Comparison of ENCODE assay signal across 8 cellular contexts in the genomic region with DNA sequence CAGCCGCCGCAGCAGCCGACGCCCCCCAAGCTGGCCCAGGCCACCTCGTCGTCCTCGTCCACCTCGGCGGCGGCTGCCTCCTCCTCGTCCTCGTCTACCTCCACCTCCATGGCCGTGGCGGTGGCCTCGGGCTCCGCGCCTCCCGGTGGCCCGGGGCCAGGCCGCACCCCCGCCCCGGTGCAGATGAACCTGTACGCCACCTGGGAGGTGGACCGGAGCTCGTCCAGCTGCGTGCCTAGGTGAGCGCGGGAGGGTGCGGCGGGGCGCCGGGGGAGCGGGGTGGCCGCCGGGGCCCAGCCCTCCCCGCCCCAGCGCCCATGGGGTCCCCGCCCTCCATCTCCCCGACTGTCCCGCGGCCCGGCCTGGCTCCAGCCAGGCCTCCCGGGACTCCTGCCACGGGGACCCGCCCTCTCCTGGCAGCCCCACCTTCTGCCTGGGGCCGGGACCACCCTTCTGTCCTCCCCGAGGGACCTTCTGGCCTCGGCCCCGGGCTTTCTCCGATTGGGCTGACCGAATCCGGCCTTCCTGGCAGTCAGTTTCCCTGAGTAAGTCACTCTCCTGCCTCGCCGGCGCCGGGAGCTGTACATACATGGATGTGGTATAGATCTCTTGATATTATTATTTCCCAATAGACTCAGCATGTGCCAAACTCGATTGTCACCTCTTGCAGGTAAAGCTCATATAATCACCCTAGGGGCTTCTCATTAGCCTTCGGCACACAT. TPM values are rescaled to one million over a fixed set of nuclear protein-coding genes. Genes with fewer than 3 reads are reported as not detected.
A peak's percentile ranks its signal among the peaks of the same experiment; 100 is the strongest.
DNase-seq lines count a peak whose midpoint lies in the region; ATAC-seq and TF ChIP-seq lines count a peak whose summit lies in the region.

No MANE protein-coding gene starts in this region.

- no peak overlapping the region for H2AK5ac ChIP-seq in mesenchymal stem cell (ENCODE audit: low read length, severe bottlenecking)

- no peaks in the 10 kb centered on the region for H3K9me3 Mint-ChIP-seq in effector memory CD8-positive, alpha-beta T cell

- H3K4ac ChIP-seq in mesenchymal stem cell (ENCODE audit: low read depth in 1 of 2, low read length in 2 of 2): peak overlapping the region; percentile 65 to 98

- peak overlapping the region; percentile 93 to 96 for H3K4me3 Mint-ChIP-seq in effector memory CD8-positive, alpha-beta T cell

- peak overlapping the region; percentile 85 for H2BK15ac ChIP-seq in mesenchymal stem cell (ENCODE audit: low read depth, poor library complexity, severe bottlenecking)

- H3K4me3 ChIP-seq in mesenchymal stem cell (ENCODE audit: insufficient read depth in 1 of 2, low read depth in 1 of 2, low read length in 2 of 2) (peak overlapping the region; percentile 79 to 97), tibial artery (peak overlapping the region; percentile 60 to 90)

- peaks cover 12% of the 10 kb centered on the region for H3K79me1 ChIP-seq in mesenchymal stem cell (replicated peaks; ENCODE audit: low read length, poor library complexity, severe bottlenecking)

- peak overlapping the region in 1 of 2 experiments; percentile 90 for H3K23ac ChIP-seq in mesenchymal stem cell (ENCODE audit: low read length in 2 of 2)

- peak overlapping the region; percentile 43 to 97 for H3K14ac ChIP-seq in mesenchymal stem cell (ENCODE audit: low read length in 2 of 2)

- H4K91ac ChIP-seq in mesenchymal stem cell (ENCODE audit: low read length): peak overlapping the region; percentile 90

- peak overlapping the region; percentile 12 to 93 for H2BK12ac ChIP-seq in mesenchymal stem cell (ENCODE audit: low read length in 2 of 2)

- no peaks in the 10 kb centered on the region for H3K27me3 Mint-ChIP-seq in effector memory CD8-positive, alpha-beta T cell

- peak overlapping the region; percentile 78 for H3K9ac ChIP-seq in mesenchymal stem cell (ENCODE audit: low read length)

- H3K27me3 ChIP-seq in mesenchymal stem cell (ENCODE audit: control insufficient read depth in 1 of 2, insufficient read depth in 1 of 2, low read length in 2 of 2) (no peaks in the 10 kb centered on the region), tibial artery (no peaks in the 10 kb centered on the region)

- H2BK120ac ChIP-seq in mesenchymal stem cell (ENCODE audit: low read depth, low read length): peak overlapping the region; percentile 36

- peaks cover 42 to 56% of the 10 kb centered on the region in 2 experiments for H3K36me3 ChIP-seq in mesenchymal stem cell (ENCODE audit: control insufficient read depth in 1 of 2, insufficient read depth in 2 of 2, low read depth in 1 of 2, low read length in 2 of 2)
- peaks cover 22 to 34% (median 30%) of the 10 kb centered on the region in 3 donors for H3K36me3 ChIP-seq in tibial artery

- no peak overlapping the region for H2BK5ac ChIP-seq in mesenchymal stem cell (ENCODE audit: low read depth, low read length, poor library complexity, severe bottlenecking)

- peak overlapping the region; percentile 81 for H3K4me2 ChIP-seq in mesenchymal stem cell (ENCODE audit: low read length, poor library complexity, severe bottlenecking)

- WGBS in mesenchymal stem cell: 1% methylated on average over 34 of the region's 58 CpGs

- intact Hi-C loops in tibial artery (cut with DNase I; ENCODE audit: low total_unique reads): no loop called here

- TF ChIP-seq CTCF in tibial artery (IDR thresholded peaks at IDR 0.05): no peak

- peaks cover 71% of the 10 kb centered on the region for H3K36me3 Mint-ChIP-seq in effector memory CD8-positive, alpha-beta T cell (ENCODE audit: insufficient read depth)

- H3K18ac ChIP-seq in mesenchymal stem cell (ENCODE audit: low read depth in 1 of 2, low read length in 2 of 2): peak overlapping the region; percentile 86 to 98

- ATAC-seq in HG02798 (IDR thresholded peaks at IDR 0.05; ENCODE audit: poor library complexity, unreplicated experiment): peak; percentile 18
- peak; percentile 7 for ATAC-seq in effector memory CD8-positive, alpha-beta T cell (replicated peaks)

- H2AFZ ChIP-seq in mesenchymal stem cell (ENCODE audit: low read depth, low read length): peak overlapping the region; percentile 90

- peak overlapping the region; percentile 62 for H4K8ac ChIP-seq in mesenchymal stem cell (ENCODE audit: low read length)

- H3K4me1 ChIP-seq in mesenchymal stem cell (ENCODE audit: control insufficient read depth, insufficient read depth, low read depth, low read length) (peaks cover 13% of the 10 kb centered on the region), tibial artery (peaks cover 5 to 31% (median 25%) of the 10 kb centered on the region in 4 donors)

- peak overlapping the region; percentile 88 to 94 for H3K27ac Mint-ChIP-seq in effector memory CD8-positive, alpha-beta T cell

- DNase-seq in NCI-H146 (lab: John Stamatoyannopoulos, UW) (peak; percentile 33), NCI-H146 treated with DMSO at 0.1 percent for 48 hours (lab: John Stamatoyannopoulos, UW; ENCODE audit: unreplicated experiment) (no peak), SW480 (ENCODE audit: low spot score) (peak; percentile 41), mesenchymal stem cell (peak; percentile 56), tibial artery (peak; percentile 73 to 85), middle frontal gyrus (ENCODE audit: extremely low spot score, low spot score) (no peak)
- no peak for DNase-seq in effector memory CD8-positive, alpha-beta T cell

- H3K4me1 Mint-ChIP-seq in effector memory CD8-positive, alpha-beta T cell (ENCODE audit: low read depth in 2 of 2): peaks cover 48 to 63% of the 10 kb centered on the region in 2 donors

- peak overlapping the region; percentile 16 for H3K27ac ChIP-seq in mesenchymal stem cell (ENCODE audit: low read length, poor library complexity, severe bottlenecking)
- H3K27ac ChIP-seq in tibial artery: peak overlapping the region; percentile 94 to 97

- no peaks in the 10 kb centered on the region for H3K9me3 ChIP-seq in mesenchymal stem cell (ENCODE audit: control insufficient read depth, low read length)
- no peaks in the 10 kb centered on the region for H3K9me3 ChIP-seq in tibial artery

RNA-seq across cellular contexts. Expression of a gene that starts 0.7 kb away (rescaled TPM):
- 52.9 TPM for polyA plus RNA-seq in mesenchymal stem cell (2013, experiment 1 of 2)
- 52.3 TPM for polyA plus RNA-seq in mesenchymal stem cell (2013, experiment 2 of 2)

RNA-seq across cellular contexts. Expression of a gene that starts 18.6 kb away (rescaled TPM):
- polyA plus RNA-seq in mesenchymal stem cell (2013, experiment 1 of 2): 117 TPM
- polyA plus RNA-seq in mesenchymal stem cell (2013, experiment 2 of 2): 114 TPM

RNA-seq across cellular contexts. Expression of a gene that starts 21.8 kb away (rescaled TPM):
- 0.03 TPM for polyA plus RNA-seq in mesenchymal stem cell (2013, experiment 1 of 2)
- polyA plus RNA-seq in mesenchymal stem cell (2013, experiment 2 of 2): 0.04 TPM

RNA-seq across cellular contexts. Expression of a gene that starts 44.5 kb away (rescaled TPM):
- 1.1 TPM for polyA plus RNA-seq in mesenchymal stem cell (2013, experiment 1 of 2)
- 1.2 TPM for polyA plus RNA-seq in mesenchymal stem cell (2013, experiment 2 of 2)

RNA-seq across cellular contexts. Expression of a gene that starts 59.0 kb away (rescaled TPM):
- polyA plus RNA-seq in mesenchymal stem cell (2013, experiment 1 of 2): 0.15 TPM
- 0.05 TPM for polyA plus RNA-seq in mesenchymal stem cell (2013, experiment 2 of 2)

Comparison
In these comparisons a context has a peak if more than half of its experiments do, and no peak if none do; other contexts are left out.
1. DNase-seq: peak in NCI-H146 (single experiment), SW480 (single experiment), mesenchymal stem cell (single experiment) and tibial artery (2 of 2); none in NCI-H146 treated with DMSO at 0.1 percent for 48 hours (single experiment), effector memory CD8-positive, alpha-beta T cell (0 of 3) and middle frontal gyrus (single experiment).